Comparison of ENCODE assay signal across 8 cellular contexts in genomic region chr12:106247731-106248176, GRCh38. TPM values are rescaled to one million over a fixed set of nuclear protein-coding genes. Genes with fewer than 3 reads are reported as not detected.
DNase-seq lines count a peak whose midpoint lies in the region; ATAC-seq, FAIRE-seq and TF ChIP-seq lines count a peak whose summit lies in the region.

Gene CKAP4, minus strand, starts transcription at chr12:106248020. Its CDS starts 169 bp downstream, at chr12:106247851.

- H3K4me2 ChIP-seq in BLaER1 treated with 17β-estradiol and CSF1 and Interleukin-3, amounts not matched to agents 10 nM and 100 nM = peak within 1 kb of the TSS; percentile 78 to 98 (median 95)

- peaks cover 41 to 76% (median 56%) of the 10 kb centered on the region in 10 experiments for H3K4me1 ChIP-seq in BLaER1 treated with 17β-estradiol and CSF1 and Interleukin-3, amounts not matched to agents 10 nM and 100 nM
- peaks cover 18% of the 10 kb centered on the region for H3K4me1 ChIP-seq in neuron (ENCODE audit: insufficient read depth, low read length)
- H3K4me1 ChIP-seq in upper lobe of right lung = peaks cover 29% of the 10 kb centered on the region

- peak; percentile 45 for ATAC-seq in HG03439 (IDR thresholded peaks at IDR 0.05; ENCODE audit: unreplicated experiment)
- ATAC-seq in upper lobe of right lung = peak; percentile 86

- no peak for TF ChIP-seq CTCF in upper lobe of right lung (IDR thresholded peaks at IDR 0.05)

- peaks cover 5 to 34% (median 23%) of the 10 kb centered on the region in 11 experiments; a peak in 21 of 22 replicates for H3K36me3 ChIP-seq in BLaER1 treated with 17β-estradiol and CSF1 and Interleukin-3, amounts not matched to agents 10 nM and 100 nM
- H3K36me3 ChIP-seq in neuron (ENCODE audit: insufficient read depth, low read length) (peaks cover 25% of the 10 kb centered on the region), upper lobe of right lung (peaks cover 2% of the 10 kb centered on the region)

- peak within 1 kb of the TSS; percentile 89 to 98 (median 95) for H3K9ac ChIP-seq in BLaER1 treated with 17β-estradiol and CSF1 and Interleukin-3, amounts not matched to agents 10 nM and 100 nM

- H3K27me3 ChIP-seq in BLaER1 treated with 17β-estradiol and CSF1 and Interleukin-3, amounts not matched to agents 10 nM and 100 nM = no peaks in the 10 kb centered on the region
- H3K27me3 ChIP-seq in neuron (ENCODE audit: insufficient read depth, low read length) (no peaks in the 10 kb centered on the region), upper lobe of right lung (no peaks in the 10 kb centered on the region)

- no peaks in the 10 kb centered on the region for H3K9me3 ChIP-seq in BLaER1 treated with 17β-estradiol and CSF1 and Interleukin-3, amounts not matched to agents 10 nM and 100 nM (replicated peaks in 1 of 11)
- H3K9me3 ChIP-seq in neuron (ENCODE audit: low read length) (no peaks in the 10 kb centered on the region), upper lobe of right lung (no peaks in the 10 kb centered on the region)

- H3K4me3 ChIP-seq in BLaER1 treated with 17β-estradiol and CSF1 and Interleukin-3, amounts not matched to agents 10 nM and 100 nM = peak within 1 kb of the TSS; percentile 82 to 98 (median 89)
- H3K4me3 ChIP-seq in neuron (ENCODE audit: low read length) (peak within 1 kb of the TSS; percentile 62), upper lobe of right lung (peak within 1 kb of the TSS; percentile 88)

- peak; percentile 84 for DNase-seq in GM19239 (ENCODE audit: insufficient read length, low spot score)
- DNase-seq in RKO (ENCODE audit: low spot score) = peak; percentile 56
- DNase-seq in activated naive CD4-positive, alpha-beta T cell treated with anti-CD3 and anti-CD28 coated beads, Interleukin-2, amount 50 U/mL, for 16 hours = peak; percentile 64
- DNase-seq in germinal center (ENCODE audit: low spot score) = peak; percentile 71
- peak; percentile 92 for DNase-seq in upper lobe of right lung

- no peak for FAIRE-seq in GM19239 (lab: Jason Lieb, UNC)

- peak within 1 kb of the TSS; percentile 94 for H2AFZ ChIP-seq in neuron (ENCODE audit: low read depth, low read length)

- intact Hi-C loops in upper lobe of right lung (cut with DNase I) = no loop called here

- peaks cover 0 to 34% (median 27%) of the 10 kb centered on the region in 11 experiments; a peak in 13 of 22 replicates for H4K20me1 ChIP-seq in BLaER1 treated with 17β-estradiol and CSF1 and Interleukin-3, amounts not matched to agents 10 nM and 100 nM

- H3K27ac ChIP-seq in BLaER1 treated with 17β-estradiol and CSF1 and Interleukin-3, amounts not matched to agents 10 nM and 100 nM = peak within 1 kb of the TSS; percentile 78 to 98 (median 93)
- peak within 1 kb of the TSS; percentile 97 for H3K27ac ChIP-seq in upper lobe of right lung

RNA-seq across cellular contexts. Expression of gene CKAP4, which starts in this region (rescaled TPM):
- total RNA-seq in upper lobe of right lung = 40.3 TPM

Comparison
In these comparisons a context has a peak if more than half of its experiments do, and no peak if none do; other contexts are left out.
1. Peak in every context shown above with its lines: DNase-seq, ATAC-seq, H3K4me3 ChIP-seq and H3K27ac ChIP-seq.